Comparison of ENCODE assay signal across 22 cellular contexts in genomic region chr16:55115506-55115905, GRCh38.
"Had no signal": no experiment of that assay in that cellular context is flagged by ENCODE, and none has a peak within 500 bp of the region (broad histone marks: within the 10 kb centered on the region; RNA-seq: fewer than 3 reads in every experiment).

No MANE protein-coding gene starts in this region.

- H3K4me1 ChIP-seq: spleen, testis, uterus had no signal

- H3K27me3 ChIP-seq: gastroesophageal sphincter, testis, uterus had no signal

- H3K9me3 ChIP-seq: gastroesophageal sphincter, mucosa of descending colon, spleen, testis, uterus had no signal

- H3K4me3 ChIP-seq: gastroesophageal sphincter, mucosa of descending colon, spleen, testis, uterus had no signal

- H3K36me3 ChIP-seq: gastroesophageal sphincter, spleen, uterus had no signal

- H3K27ac ChIP-seq: gastroesophageal sphincter, spleen, testis, uterus had no signal

- DNase-seq: activated B cell treated with CpG ODN at 0.5 μM for 24 hours; activated CD4-positive, alpha-beta T cell treated with anti-CD3 and anti-CD28 coated beads, Interleukin-2, amount 50 U/mL, for 1 hour; activated CD8-positive, alpha-beta T cell treated with anti-CD3 and anti-CD28 coated beads for 36 hours; activated naive CD8-positive, alpha-beta T cell treated with anti-CD3 and anti-CD28 coated beads, Interleukin-2, amount 50 U/mL, for 24 hours; activated T-cell treated with anti-CD3 and anti-CD28 coated beads, Interleukin-2, amount 50 U/mL, for 4 hours; amygdala; caudate nucleus; cortex of kidney; effector memory CD8-positive, alpha-beta T cell; erythroblast; head of caudate nucleus; hippocampal formation; left cardiac atrium; left ventricle myocardium superior; mucosa of descending colon; posterior cingulate gyrus; right cardiac atrium; spleen; stimulated activated naive CD8-positive, alpha-beta T cell treated with anti-CD3 and anti-CD28 coated beads, Interleukin-15, Interleukin-2, amounts not matched to agents 100 U/mL and 50 U/mL, for 24 hours; testis; uterus had no signal
